8 cellular contexts compared by ENCODE assay signal in genomic region chr15:25481208-25481862, GRCh38. TPM values are rescaled to one million over a fixed set of nuclear protein-coding genes. Genes with fewer than 3 reads are reported as not detected.
DNase-seq lines count a peak whose midpoint lies in the region; FAIRE-seq and TF ChIP-seq lines count a peak whose summit lies in the region.

No MANE protein-coding gene starts in this region.

- no peak overlapping the region for H3K23ac ChIP-seq in H1 (ENCODE audit: insufficient read length)
- H3K23ac ChIP-seq in neuronal stem cell (ENCODE audit: low read depth, low read length, poor library complexity) = no peak overlapping the region

- H3K4me3 ChIP-seq in GM23248 (no peak overlapping the region), H1 (ENCODE audit: extremely low read depth in 1 of 4, insufficient read depth in 2 of 4, low read depth in 3 of 4, low read length in 4 of 4) (peak overlapping the region in 3 of 4 experiments; percentile 11 to 21 (median 14); a peak in 3 of 8 replicates), neuronal stem cell (ENCODE audit: low read length in 2 of 2) (no peak overlapping the region)

- H2AFZ ChIP-seq in GM23248 (no peak overlapping the region), H1 (ENCODE audit: low read length) (peak overlapping the region; percentile 94), neuronal stem cell (ENCODE audit: low read length) (peak overlapping the region; percentile 85)

- H3K79me1 ChIP-seq in H1 (ENCODE audit: low read depth, low read length) (no peaks in the 10 kb centered on the region), neuronal stem cell (ENCODE audit: low read depth, low read length) (no peaks in the 10 kb centered on the region)

- no peak overlapping the region for H4K91ac ChIP-seq in H1 (replicated peaks; ENCODE audit: insufficient read length, low read length)
- no peak overlapping the region for H4K91ac ChIP-seq in neuronal stem cell (ENCODE audit: low read depth, low read length, poor library complexity)

- H3K27me3 Mint-ChIP-seq in activated T-cell treated with anti-CD3 and anti-CD28 coated beads, Interleukin-2, amount 50 U/mL, for 24 hours = peaks cover 4% of the 10 kb centered on the region

- H3K4me2 ChIP-seq in GM23248 (ENCODE audit: unreplicated experiment) = no peak overlapping the region
- H3K4me2 ChIP-seq in H1 (ENCODE audit: insufficient read depth in 1 of 2, low read depth in 2 of 2, low read length in 2 of 2) = peak overlapping the region; percentile 56 to 69; a peak in 3 of 4 replicates
- H3K4me2 ChIP-seq in neuronal stem cell (ENCODE audit: insufficient read depth, low read length, poor library complexity, severe bottlenecking) = no peak overlapping the region

- no peak overlapping the region for H3K27ac Mint-ChIP-seq in activated T-cell treated with anti-CD3 and anti-CD28 coated beads, Interleukin-2, amount 50 U/mL, for 24 hours

- H3K36me3 Mint-ChIP-seq in activated T-cell treated with anti-CD3 and anti-CD28 coated beads, Interleukin-2, amount 50 U/mL, for 24 hours (ENCODE audit: low read depth) = no peaks in the 10 kb centered on the region

- DNase-seq in GM23248 (peak; percentile 28), NCI-H2171 (lab: John Stamatoyannopoulos, UW) (peak; percentile 36), H1 (ENCODE audit: low read depth in 1 of 2, low spot score in 2 of 2) (peak; percentile 63 to 65), neuronal stem cell (ENCODE audit: low spot score) (peak; percentile 58), T-helper 1 cell (no peak)
- DNase-seq in activated T-cell treated with anti-CD3 and anti-CD28 coated beads, Interleukin-2, amount 50 U/mL, for 24 hours = no peak
- DNase-seq in activated T-cell treated with anti-CD3 and anti-CD28 coated beads, Interleukin-2, amount 50 U/mL, for 1 hour = no peak
- DNase-seq in stimulated activated CD4-positive, alpha-beta T cell treated with anti-CD3 and anti-CD28 coated beads, Interleukin-15, amount 100 ng/mL, for 24 hours = no peak

- H3K79me2 ChIP-seq in GM23248 (ENCODE audit: insufficient read depth) = no peaks in the 10 kb centered on the region
- no peaks in the 10 kb centered on the region for H3K79me2 ChIP-seq in H1 (ENCODE audit: control insufficient read depth in 1 of 2, insufficient read depth in 2 of 2, low read length in 2 of 2)

- no peak overlapping the region for H3K56ac ChIP-seq in H1 (replicated peaks; ENCODE audit: insufficient read length, low read depth, low read length)

- H3K36me3 ChIP-seq in GM23248 (ENCODE audit: low read depth) (no peaks in the 10 kb centered on the region), H1 (ENCODE audit: control insufficient read depth in 2 of 4, insufficient read depth in 4 of 4, low read length in 3 of 4) (no peaks in the 10 kb centered on the region), neuronal stem cell (replicated peaks in 1 of 2; ENCODE audit: control insufficient read depth in 2 of 2, insufficient read depth in 2 of 2, low read length in 2 of 2) (no peaks in the 10 kb centered on the region)

- H3K18ac ChIP-seq in H1 (ENCODE audit: extremely low read depth, low read length) = peak overlapping the region; percentile 26
- no peak overlapping the region for H3K18ac ChIP-seq in neuronal stem cell (ENCODE audit: low read length)

- no peaks in the 10 kb centered on the region for H3F3A ChIP-seq in GM23248 (ENCODE audit: insufficient read depth)

- no peaks in the 10 kb centered on the region for H3K23me2 ChIP-seq in H1 (ENCODE audit: low read depth, low read length)

- H2AK5ac ChIP-seq in H1 (ENCODE audit: low read depth, low read length) (no peak overlapping the region), neuronal stem cell (ENCODE audit: low read depth, low read length) (no peak overlapping the region)

- H2BK120ac ChIP-seq in H1 (replicated peaks; ENCODE audit: low read depth, low read length) (no peak overlapping the region), neuronal stem cell (ENCODE audit: low read depth, low read length) (no peak overlapping the region)

- H3K4me3 Mint-ChIP-seq in activated T-cell treated with anti-CD3 and anti-CD28 coated beads, Interleukin-2, amount 50 U/mL, for 24 hours = no peak overlapping the region

- FAIRE-seq in H1 (lab: Jason Lieb, UNC) = peak; percentile 83

- CTCF ChIA-PET in H1 (lab: Charles Lee; ENCODE audit: partially characterized antibody) = interaction anchor here (0.6 to 3.5 kb wide), 3 partner anchors 12 to 635 kb away, joined by 3 to 19 read pairs (median 3); no protein-coding TSS in a partner anchor

- TF ChIP-seq CTCF in H1 (IDR thresholded peaks at IDR 0.05; ENCODE audit: control extremely low read depth in 1 of 3, insufficient read depth in 1 of 3, low read depth in 1 of 3, low read length in 3 of 3) = no peak

- 0 out of 2 replicates have a peak overlapping the region, but pooled peaks have one; percentile 15 for H2BK20ac ChIP-seq in H1 (ENCODE audit: low read length)

- peak overlapping the region; percentile 68; the same call in 1 of the 2 replicates for H2BK12ac ChIP-seq in H1 (ENCODE audit: low read depth, low read length)
- H2BK12ac ChIP-seq in neuronal stem cell (ENCODE audit: low read length) = no peak overlapping the region

- no peaks in the 10 kb centered on the region; the same call in 1 of the 2 replicates for H3K27me3 ChIP-seq in GM23248 (replicated peaks; ENCODE audit: insufficient read depth)
- H3K27me3 ChIP-seq in H1 (replicated peaks in 1 of 4; ENCODE audit: control insufficient read depth in 3 of 4, extremely low read depth in 1 of 4, insufficient read depth in 3 of 4, low read length in 3 of 4) = no peaks in the 10 kb centered on the region
- H3K27me3 ChIP-seq in neuronal stem cell (ENCODE audit: control insufficient read depth in 3 of 3, insufficient read depth in 3 of 3, low read depth in 1 of 3, low read length in 3 of 3) = no peaks in the 10 kb centered on the region

- H2BK5ac ChIP-seq in H1 (ENCODE audit: low read depth, low read length) (0 out of 2 replicates have a peak overlapping the region, but pooled peaks have one; percentile 61), neuronal stem cell (ENCODE audit: low read length) (no peak overlapping the region)

- H4K8ac ChIP-seq in H1 (ENCODE audit: extremely low read depth, insufficient read depth, low read length) (no peak overlapping the region), neuronal stem cell (ENCODE audit: low read depth, low read length) (no peak overlapping the region)

- in situ Hi-C loops in GM23248 (cut with MboI) = loop anchor here (25.0 kb wide), 1 partner anchor 1844 kb away; the partner anchor contains the start of gene MAGEL2

- H3K9me3 Mint-ChIP-seq in activated T-cell treated with anti-CD3 and anti-CD28 coated beads, Interleukin-2, amount 50 U/mL, for 24 hours = no peaks in the 10 kb centered on the region

- no peak for TF ChIP-seq EP300 in H1 (IDR thresholded peaks at IDR 0.05; ENCODE audit: borderline replicate concordance in 1 of 2, low read depth in 2 of 2, low read length in 2 of 2)

- H4K5ac ChIP-seq in H1 (ENCODE audit: insufficient read length, low read depth, low read length) = no peak overlapping the region

- H3K9ac ChIP-seq in GM23248 = no peak overlapping the region
- H3K9ac ChIP-seq in H1 (replicated peaks in 1 of 4; ENCODE audit: extremely low read depth in 1 of 4, low read depth in 3 of 4, low read length in 3 of 4) = peak overlapping the region in 2 of 4 experiments; percentile 39 to 51; a peak in 4 of 7 replicates
- no peak overlapping the region for H3K9ac ChIP-seq in neuronal stem cell (ENCODE audit: low read depth, low read length, poor library complexity)

- H3K27ac ChIP-seq in GM23248 (no peak overlapping the region), H1 (ENCODE audit: low read depth, low read length) (peak overlapping the region; percentile 76), neuronal stem cell (replicated peaks; ENCODE audit: low read length) (peak overlapping the region; percentile 77)

- no peaks in the 10 kb centered on the region for H3K4me1 Mint-ChIP-seq in activated T-cell treated with anti-CD3 and anti-CD28 coated beads, Interleukin-2, amount 50 U/mL, for 24 hours (ENCODE audit: low read depth)

- H3K4me1 ChIP-seq in GM23248 (ENCODE audit: insufficient read depth) (no peaks in the 10 kb centered on the region), H1 (replicated peaks in 1 of 4; ENCODE audit: control insufficient read depth in 3 of 4, insufficient read depth in 4 of 4, low read length in 3 of 4) (peaks cover 0 to 9% (median 5%) of the 10 kb centered on the region in 4 experiments; a peak in 4 of 7 replicates), neuronal stem cell (ENCODE audit: control insufficient read depth in 2 of 2, insufficient read depth in 1 of 2, low read depth in 1 of 2, low read length in 2 of 2) (peaks cover 4 to 19% of the 10 kb centered on the region in 2 donors)

- H3K4ac ChIP-seq in H1 (replicated peaks; ENCODE audit: insufficient read length, low read depth, low read length) (no peak overlapping the region), neuronal stem cell (ENCODE audit: low read length) (no peak overlapping the region)

- 4 to 7% methylated on average over 14 of the region's 14 CpGs for WGBS in GM23248 (ENCODE audit: low coverage in 1 of 2, low lambda C conversion rate in 2 of 2, missing lambda C conversion rate in 2 of 2), 2 experiments
- 31% methylated on average over 14 of the region's 14 CpGs; no CpG with 5 or more reads in 1 of the 2 experiments for WGBS in H1 (ENCODE audit: extremely low coverage in 1 of 2, insufficient coverage in 1 of 2, insufficient read length in 1 of 2, insufficient replicate concordance in 2 of 2, low coverage in 1 of 2, low lambda C conversion rate in 2 of 2, missing lambda C conversion rate in 1 of 2), 2 experiments
- WGBS in neuronal stem cell (ENCODE audit: extremely low coverage in 2 of 2, insufficient read length in 2 of 2, insufficient replicate concordance in 1 of 2), 2 donors = no CpG with 5 or more reads among the region's 14 CpGs

- no peak for TF ChIP-seq RAD21 in H1 (IDR thresholded peaks at IDR 0.05 in 1 of 2, conservative IDR thresholded peaks at IDR 0.05 in 1 of 2; ENCODE audit: low read depth in 2 of 2, low read length in 2 of 2)

- H4K20me1 ChIP-seq in GM23248 (ENCODE audit: insufficient read depth) = no peaks in the 10 kb centered on the region
- no peaks in the 10 kb centered on the region for H4K20me1 ChIP-seq in H1 (replicated peaks in 1 of 2; ENCODE audit: control insufficient read depth in 1 of 2, insufficient read depth in 2 of 2, low read length in 2 of 2)

- POLR2A ChIA-PET in H1 (lab: Charles Lee; ENCODE audit: partially characterized antibody) = interaction anchor here (1.1 to 1.3 kb wide), 2 partner anchors 17 to 42 kb away, joined by 5 to 6 read pairs; partner anchors contain the start of gene UBE3A

- peak overlapping the region; percentile 13 for H2BK15ac ChIP-seq in H1 (ENCODE audit: low read length)
- no peak overlapping the region for H2BK15ac ChIP-seq in neuronal stem cell (ENCODE audit: low read length)

- H3K9me3 ChIP-seq in GM23248 (ENCODE audit: low read depth) = no peaks in the 10 kb centered on the region
- H3K9me3 ChIP-seq in H1 (ENCODE audit: insufficient read depth in 2 of 2, low read depth in 1 of 2, low read length in 1 of 2) = no peaks in the 10 kb centered on the region
- H3K9me3 ChIP-seq in neuronal stem cell (replicated peaks in 1 of 2; ENCODE audit: control insufficient read depth in 2 of 2, insufficient read depth in 1 of 2, low read depth in 1 of 2, low read length in 2 of 2) = no peaks in the 10 kb centered on the region

- H3K14ac ChIP-seq in H1 (ENCODE audit: insufficient read length) (no peak overlapping the region), neuronal stem cell (ENCODE audit: low read length) (no peak overlapping the region)

- peak in 1 of 2 experiments; percentile 60; a peak in 1 of 3 replicates for TF ChIP-seq POLR2A in H1 (IDR thresholded peaks at IDR 0.05; ENCODE audit: control extremely low read depth in 1 of 2, low read depth in 2 of 2, low read length in 2 of 2)

- no peaks in the 10 kb centered on the region for H3K9me2 ChIP-seq in GM23248 (ENCODE audit: insufficient read depth)

RNA-seq across cellular contexts. Expression of gene UBE3A, which starts 42.5 kb away (rescaled TPM):
- total RNA-seq in GM23248 (2014; rRNA removed; shearing (Covaris generic)) = 55.4 and 58.8 TPM in 2 replicates
- polyA plus RNA-seq in GM23248 (2016; fragmentation: Nextera tagmentation; extraction: Ambion mirVana) = 60.5 and 68.0 TPM in 2 replicates
- 99.3 and 110 TPM in 2 replicates for total RNA-seq in H1 (2021; fragmentation: NEBNext Ultra II Directional; extraction: Animal tissue kit (Norgen Biotek cat#: 25700))
- 8.1 and 13.8 TPM in 2 replicates for polyA plus RNA-seq in H1 (2011; rRNA removed)
- polyA plus RNA-seq in H1 (2011; cell fraction: cytosol; rRNA removed) = 19.4 TPM
- polyA plus RNA-seq in H1 (2011; cell fraction: nucleus; rRNA removed) = 32.2 TPM
- 29.9 to 70.4 TPM (median 37.6 TPM) in 4 replicates for polyA plus RNA-seq in H1 (2012, experiment 1 of 2)
- polyA plus RNA-seq in H1 (2012, experiment 2 of 2) = 4.1 TPM
- polyA plus RNA-seq in H1 (2013, experiment 1 of 2) = 50.4 TPM
- 50.7 TPM for polyA plus RNA-seq in H1 (2013, experiment 2 of 2)
- polyA minus RNA-seq in H1 (2011; rRNA and poly(A)+ RNA removed) = 110 and 166 TPM in 2 replicates
- polyA minus RNA-seq in H1 (2011; cell fraction: cytosol; rRNA and poly(A)+ RNA removed) = 101 TPM
- 261 TPM for polyA minus RNA-seq in H1 (2011; cell fraction: nucleus; rRNA and poly(A)+ RNA removed)
- 66.1 TPM for polyA plus RNA-seq in neuronal stem cell (2013, experiment 1 of 2)
- 63.4 TPM for polyA plus RNA-seq in neuronal stem cell (2013, experiment 2 of 2)

Comparison
In these comparisons a context has a peak if more than half of its experiments do, and no peak if none do; other contexts are left out.
1. DNase-seq: peak in GM23248 (single experiment), NCI-H2171 (single experiment), H1 (2 of 2) and neuronal stem cell (single experiment); none in activated T-cell treated with anti-CD3 and anti-CD28 coated beads, Interleukin-2, amount 50 U/mL, for 24 hours (single experiment), T-helper 1 cell (0 of 5), activated T-cell treated with anti-CD3 and anti-CD28 coated beads, Interleukin-2, amount 50 U/mL, for 1 hour (single experiment) and stimulated activated CD4-positive, alpha-beta T cell treated with anti-CD3 and anti-CD28 coated beads, Interleukin-15, amount 100 ng/mL, for 24 hours (single experiment).
2. H3K4me2 ChIP-seq: peak in H1 (2 of 2); none in GM23248 (single experiment) and neuronal stem cell (single experiment).
3. H3K4me3 ChIP-seq: peak in H1 (3 of 4); none in GM23248 (single experiment) and neuronal stem cell (0 of 2).